13 cellular contexts compared by ENCODE assay signal in the genomic region with DNA sequence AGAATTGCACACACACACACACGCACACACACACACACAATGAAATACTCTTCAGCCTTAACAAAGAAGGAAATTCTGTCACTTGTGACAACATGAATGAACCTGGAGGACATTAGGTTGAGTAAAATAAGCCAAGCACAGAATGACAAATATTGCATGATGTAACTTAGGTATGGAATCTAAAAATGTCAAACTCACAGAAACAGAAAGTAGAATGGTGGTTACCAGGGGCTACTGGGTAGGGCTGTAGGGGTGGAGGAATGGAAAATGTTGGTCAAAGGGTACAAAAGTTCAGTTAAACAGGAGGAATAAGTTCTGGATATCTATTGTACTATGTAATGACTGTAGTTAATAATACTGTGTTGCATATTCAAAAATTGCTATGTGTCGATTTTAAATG. TPM values are rescaled to one million over a fixed set of nuclear protein-coding genes. Genes with fewer than 3 reads are reported as not detected.
DNase-seq lines count a peak whose midpoint lies in the region; ATAC-seq and TF ChIP-seq lines count a peak whose summit lies in the region.
"Had no signal": no experiment of that assay in that cellular context is flagged by ENCODE, and none has a peak within 500 bp of the region (broad histone marks: within the 10 kb centered on the region; RNA-seq: fewer than 3 reads in every experiment).

No MANE protein-coding gene starts in this region.

- H3K27ac ChIP-seq in body of pancreas (no peak overlapping the region), substantia nigra (ENCODE audit: low read depth, low read length, poor library complexity, severe bottlenecking) (no peak overlapping the region)
- H3K27ac ChIP-seq: SJCRH30 had no signal

- no peak overlapping the region for H3K4me3 ChIP-seq in body of pancreas
- H3K4me3 ChIP-seq: SJCRH30 had no signal

- TF ChIP-seq POLR2A in body of pancreas (IDR thresholded peaks at IDR 0.05), result no peak

- H3K9me3 ChIP-seq in body of pancreas, result no peaks in the 10 kb centered on the region
- H3K9me3 ChIP-seq: SJCRH30 had no signal

- no peak for TF ChIP-seq CTCF in body of pancreas (IDR thresholded peaks at IDR 0.05)

- H3K27me3 ChIP-seq in body of pancreas, result no peaks in the 10 kb centered on the region
- H3K27me3 ChIP-seq: SJCRH30 had no signal

- 50 to 52% methylated on average over 2 of the region's 2 CpGs for WGBS in body of pancreas, 2 donors

- peak; percentile 16 for DNase-seq in activated CD4-positive, alpha-beta T cell treated with anti-CD3 and anti-CD28 coated beads for 48 hours
- no peak for DNase-seq in activated CD4-positive, alpha-beta T cell treated with anti-CD3 and anti-CD28 coated beads, Interleukin-2, amount 50 U/mL, for 48 hours
- no peak for DNase-seq in body of pancreas
- no peak for DNase-seq in NCI-H524 (lab: John Stamatoyannopoulos, UW)
- DNase-seq in posterior cingulate gyrus, result no peak
- DNase-seq in substantia nigra (lab: John Stamatoyannopoulos, UW), result no peak
- DNase-seq: CD4-positive, alpha-beta memory T cell; GDM1; NCI-H2171; SJCRH30 had no signal

- intact Hi-C loops in body of pancreas (cut with DNase I) (no loop called here), posterior cingulate gyrus (cut with DNase I) (no loop called here)

- H3K36me3 ChIP-seq in body of pancreas (replicated peaks in 1 of 2; ENCODE audit: insufficient read depth in 1 of 2, low read depth in 2 of 2), result no peaks in the 10 kb centered on the region
- H3K36me3 ChIP-seq: SJCRH30 had no signal

- peak; percentile 59 for ATAC-seq in GM21360 (IDR thresholded peaks at IDR 0.05; ENCODE audit: unreplicated experiment)
- ATAC-seq in HG03135 (IDR thresholded peaks at IDR 0.05; ENCODE audit: unreplicated experiment), result peak; percentile 57
- ATAC-seq in body of pancreas, result peak; percentile 33

- H3K4me1 ChIP-seq in body of pancreas, result no peaks in the 10 kb centered on the region
- H3K4me1 ChIP-seq: SJCRH30 had no signal

RNA-seq across cellular contexts. Expression of gene SCN2A, which starts 29.5 kb away (rescaled TPM):
- 1 to 10 TPM in 1 of 2 donors, under 1 TPM in 1; 0.99 to 1.8 TPM for total RNA-seq in body of pancreas
- total RNA-seq: CD4-positive, alpha-beta memory T cell; endothelial cell of umbilical vein; SJCRH30 had no signal
